In genomic region chr9:116589392-116590354, GRCh38 we compare ENCODE assay signal across 8 cellular contexts.
DNase-seq lines count a peak whose midpoint lies in the region; ATAC-seq and TF ChIP-seq lines count a peak whose summit lies in the region.

No MANE protein-coding gene starts in this region.

- peak; percentile 5 to 15 for DNase-seq in stimulated activated CD4-positive, alpha-beta T cell treated with anti-CD3 and anti-CD28 coated beads, Interleukin-15, amount 100 ng/mL, for 48 hours (ENCODE audit: low read depth in 2 of 2)
- DNase-seq in stimulated activated CD4-positive, alpha-beta T cell treated with anti-CD3 and anti-CD28 coated beads, Interleukin-12 subunit alpha, Interleukin-12 subunit beta, amount 100 ng/mL, for 4 hours = no peak
- DNase-seq in HUDEP-2 (lab: John Stamatoyannopoulos, UW; ENCODE audit: unreplicated experiment in 76 of 76) = peak in 49 of 76 experiments; percentile 2 to 78 (median 35)
- peak; percentile 63 for DNase-seq in WERI-Rb-1
- no peak for DNase-seq in left colon
- DNase-seq in prostate gland (ENCODE audit: low spot score) = no peak
- no peak for DNase-seq in ecto neural progenitor cell (ENCODE audit: low spot score)
- no peak for DNase-seq in NCI-H2029 treated with DMSO at 0.1 percent for 48 hours (lab: John Stamatoyannopoulos, UW)

- peak; percentile 82 for ATAC-seq in left colon

- TF ChIP-seq CTCF in WERI-Rb-1 (IDR thresholded peaks at IDR 0.05; ENCODE audit: low read depth, low read length) = peak; percentile 87
- peak in 1 of 4 experiments; percentile 13 for TF ChIP-seq CTCF in prostate gland (IDR thresholded peaks at IDR 0.05)

- H3K36me3 ChIP-seq in WERI-Rb-1 (peaks cover 7% of the 10 kb centered on the region), prostate gland (no peaks in the 10 kb centered on the region)

- no peak overlapping the region for H3K27ac ChIP-seq in WERI-Rb-1
- H3K27ac ChIP-seq in prostate gland = no peak overlapping the region

- WGBS in prostate gland = 79% methylated on average over 7 of the region's 7 CpGs

- H3K27me3 ChIP-seq in WERI-Rb-1 (ENCODE audit: insufficient read depth, low read depth, severe bottlenecking) (no peaks in the 10 kb centered on the region), prostate gland (replicated peaks; ENCODE audit: insufficient read depth) (no peaks in the 10 kb centered on the region)

- no peak for TF ChIP-seq POLR2A in prostate gland (IDR thresholded peaks at IDR 0.05)

- no peaks in the 10 kb centered on the region for H3K4me1 ChIP-seq in prostate gland (replicated peaks)

- H3K9me3 ChIP-seq in WERI-Rb-1 (ENCODE audit: severe bottlenecking) = peaks cover 10% of the 10 kb centered on the region
- H3K9me3 ChIP-seq in prostate gland = no peaks in the 10 kb centered on the region

- intact Hi-C loops in left colon (cut with DNase I, micrococcal nuclease) = no loop called here
- intact Hi-C loops in prostate gland (cut with DNase I) = no loop called here

- no peak overlapping the region for H3K4me3 ChIP-seq in WERI-Rb-1 (ENCODE audit: low read depth, low read length)
- no peak overlapping the region for H3K4me3 ChIP-seq in prostate gland

Comparison
In these comparisons a context has a peak if more than half of its experiments do, and no peak if none do; other contexts are left out.
1. DNase-seq: peak in stimulated activated CD4-positive, alpha-beta T cell treated with anti-CD3 and anti-CD28 coated beads, Interleukin-15, amount 100 ng/mL, for 48 hours (2 of 2), HUDEP-2 (49 of 76) and WERI-Rb-1 (single experiment); none in stimulated activated CD4-positive, alpha-beta T cell treated with anti-CD3 and anti-CD28 coated beads, Interleukin-12 subunit alpha, Interleukin-12 subunit beta, amount 100 ng/mL, for 4 hours (single experiment), left colon (0 of 2), prostate gland (single experiment), ecto neural progenitor cell (single experiment) and NCI-H2029 treated with DMSO at 0.1 percent for 48 hours (single experiment).